ENCODE assay signal across 7 cellular contexts in genomic region chr6:161880070-161880469, GRCh38.
"Had no signal": no experiment of that assay in that cellular context is flagged by ENCODE, and none has a peak within 500 bp of the region (broad histone marks: within the 10 kb centered on the region; RNA-seq: fewer than 3 reads in every experiment).

No MANE protein-coding gene starts in this region.

- H3K4me3 ChIP-seq: K562 had no signal

- ATAC-seq: K562 had no signal

- H3K4me2 ChIP-seq: KMS-11 had no signal

- H3K27ac ChIP-seq: HL-60, KMS-11 had no signal

- FAIRE-seq: HTR-8/SVneo, K562 had no signal

- DNase-seq: IMR-90, KBM-7, KG1 had no signal

- H3K9ac ChIP-seq: KMS-11 had no signal
